ENCODE assay signal across 1 cellular context in genomic region chr1:248837794-248838356, GRCh38.
TF ChIP-seq lines count a peak whose summit lies in the region.

Gene ZNF672 (plus strand): TSS chr1:248838224. CDS start chr1:248847275, 9,051 bp downstream.

TF ChIP-seq in HepG2, 621 proteins besides CTCF, POLR2A, EP300 and RAD21 (continued from another document and continues in another):
- TF ChIP-seq THRA (CRISPR knock-in tag; IDR thresholded peaks at IDR 0.05; ENCODE audit: borderline replicate concordance) (no peak), USF2 (IDR thresholded peaks at IDR 0.05; ENCODE audit: low read depth, low read length) (no peak), USF2 (CRISPR knock-in tag; IDR thresholded peaks at IDR 0.05; ENCODE audit: borderline replicate concordance) (0 out of 2 replicates have a peak, but pooled peaks have one; percentile 17), CEBPG (CRISPR knock-in tag; IDR thresholded peaks at IDR 0.05) (no peak), TOPORS (CRISPR knock-in tag; IDR thresholded peaks at IDR 0.05) (no peak), NR2F6 (IDR thresholded peaks at IDR 0.05) (no peak), NR2F6 (CRISPR knock-in tag; IDR thresholded peaks at IDR 0.05) (no peak), YY1 (IDR thresholded peaks at IDR 0.05; ENCODE audit: insufficient read depth, insufficient replicate concordance, low read depth, low read length) (peak; percentile 29), NPAS2 (CRISPR knock-in tag; IDR thresholded peaks at IDR 0.05; ENCODE audit: borderline replicate concordance) (no peak), PCBP1 (IDR thresholded peaks at IDR 0.05; ENCODE audit: borderline replicate concordance, low read depth, low read length) (no peak), ZNF7 (CRISPR knock-in tag; IDR thresholded peaks at IDR 0.05) (no peak), ZNF746 (CRISPR knock-in tag; IDR thresholded peaks at IDR 0.05) (no peak), ZNF136 (CRISPR knock-in tag; IDR thresholded peaks at IDR 0.05; ENCODE audit: low read depth) (no peak; the same call in 1 of the 2 replicates), KLF6 (CRISPR knock-in tag; IDR thresholded peaks at IDR 0.05) (peak; percentile 53; the same call in 1 of the 2 replicates), REST (IDR thresholded peaks at IDR 0.05; ENCODE audit: borderline replicate concordance in 1 of 2, low read depth in 1 of 2, low read length in 2 of 2) (peak in 1 of 2 experiments; percentile 56; a peak in 1 of 4 replicates), ZSCAN21 (CRISPR knock-in tag; IDR thresholded peaks at IDR 0.05; ENCODE audit: borderline replicate concordance) (no peak), CSRNP1 (CRISPR knock-in tag; IDR thresholded peaks at IDR 0.05) (no peak; the same call in 1 of the 2 replicates), RFXANK (CRISPR knock-in tag; IDR thresholded peaks at IDR 0.05) (peak; percentile 99), ZBTB42 (CRISPR knock-in tag; IDR thresholded peaks at IDR 0.05) (peak; percentile 76; the same call in 1 of the 2 replicates), PPARG (CRISPR knock-in tag; conservative IDR thresholded peaks at IDR 0.05) (0 out of 2 replicates have a peak, but pooled peaks have one; percentile 8), GATAD2A (CRISPR knock-in tag; IDR thresholded peaks at IDR 0.05) (peak; percentile 10; the same call in 1 of the 2 replicates), HCFC1 (IDR thresholded peaks at IDR 0.05; ENCODE audit: low read depth, low read length) (no peak), KDM4B (CRISPR knock-in tag; IDR thresholded peaks at IDR 0.05) (no peak), SPEN (CRISPR knock-in tag; IDR thresholded peaks at IDR 0.05; ENCODE audit: low read depth) (no peak; the same call in none of the 2 replicates), ZNF777 (CRISPR knock-in tag; IDR thresholded peaks at IDR 0.05) (0 out of 2 replicates have a peak, but pooled peaks have one; percentile 50), DMAP1 (CRISPR knock-in tag; IDR thresholded peaks at IDR 0.05) (peak; percentile 15), DNMT1 (CRISPR knock-in tag; IDR thresholded peaks at IDR 0.05) (no peak), ZNF281 (CRISPR knock-in tag; IDR thresholded peaks at IDR 0.05; ENCODE audit: borderline replicate concordance) (no peak), TCF7L2 (IDR thresholded peaks at IDR 0.05; ENCODE audit: low read depth, low read length) (no peak), MBD4 (IDR thresholded peaks at IDR 0.05; ENCODE audit: borderline replicate concordance, low read length) (no peak), ZNF878 (CRISPR knock-in tag; IDR thresholded peaks at IDR 0.05) (no peak), ZNF639 (CRISPR knock-in tag; conservative IDR thresholded peaks at IDR 0.05) (peak; percentile 76), BORCS8-MEF2B (CRISPR knock-in tag; IDR thresholded peaks at IDR 0.05) (no peak), POGZ (CRISPR knock-in tag; IDR thresholded peaks at IDR 0.05) (0 out of 2 replicates have a peak, but pooled peaks have one; percentile 44), KDM2A (CRISPR knock-in tag; IDR thresholded peaks at IDR 0.05; ENCODE audit: borderline replicate concordance, low read depth) (peak; percentile 49; the same call in 1 of the 2 replicates), ZFY (CRISPR knock-in tag; IDR thresholded peaks at IDR 0.05) (no peak), ZIK1 (CRISPR knock-in tag; IDR thresholded peaks at IDR 0.05; ENCODE audit: borderline replicate concordance, low read depth) (peak; percentile 48; the same call in 1 of the 2 replicates), ZNF574 (CRISPR knock-in tag; IDR thresholded peaks at IDR 0.05) (peak; percentile 58; the same call in 1 of the 2 replicates), ZC3H13 (CRISPR knock-in tag; IDR thresholded peaks at IDR 0.05) (peak; percentile 67; the same call in 1 of the 2 replicates), ZNF792 (CRISPR knock-in tag; IDR thresholded peaks at IDR 0.05) (no peak; the same call in 1 of the 2 replicates), GABPB1 (CRISPR knock-in tag; IDR thresholded peaks at IDR 0.05) (peak; percentile 79), ZKSCAN1 (IDR thresholded peaks at IDR 0.05; ENCODE audit: low read length) (no peak), TFAP4 (IDR thresholded peaks at IDR 0.05; ENCODE audit: borderline replicate concordance, low read depth) (peak; percentile 93), NFYB (CRISPR knock-in tag; IDR thresholded peaks at IDR 0.05) (peak; percentile 96), EZH2 (conservative IDR thresholded peaks at IDR 0.05; ENCODE audit: low read depth, low read length) (no peak), MED8 (CRISPR knock-in tag; IDR thresholded peaks at IDR 0.05; ENCODE audit: insufficient replicate concordance) (peak; percentile 2), ADNP (CRISPR knock-in tag; IDR thresholded peaks at IDR 0.05) (no peak), ATF7-NPFF (CRISPR knock-in tag; IDR thresholded peaks at IDR 0.05; ENCODE audit: low read depth) (no peak), EEA1 (CRISPR knock-in tag; IDR thresholded peaks at IDR 0.05; ENCODE audit: borderline replicate concordance) (no peak), SKI (IDR thresholded peaks at IDR 0.05; ENCODE audit: partially characterized antibody) (peak; percentile 60), ZFP36L1 (CRISPR knock-in tag; IDR thresholded peaks at IDR 0.05) (no peak), ZNF121 (CRISPR knock-in tag; IDR thresholded peaks at IDR 0.05) (peak; percentile 33; the same call in 1 of the 2 replicates), KAT2B (IDR thresholded peaks at IDR 0.05; ENCODE audit: borderline replicate concordance, low read depth, low read length) (no peak), ZNF564 (CRISPR knock-in tag; IDR thresholded peaks at IDR 0.05) (no peak), NCOA1 (CRISPR knock-in tag; IDR thresholded peaks at IDR 0.05) (no peak), KDM5B (CRISPR knock-in tag; IDR thresholded peaks at IDR 0.05; ENCODE audit: borderline replicate concordance) (peak; percentile 5; the same call in 1 of the 2 replicates)
